In the genomic region with DNA sequence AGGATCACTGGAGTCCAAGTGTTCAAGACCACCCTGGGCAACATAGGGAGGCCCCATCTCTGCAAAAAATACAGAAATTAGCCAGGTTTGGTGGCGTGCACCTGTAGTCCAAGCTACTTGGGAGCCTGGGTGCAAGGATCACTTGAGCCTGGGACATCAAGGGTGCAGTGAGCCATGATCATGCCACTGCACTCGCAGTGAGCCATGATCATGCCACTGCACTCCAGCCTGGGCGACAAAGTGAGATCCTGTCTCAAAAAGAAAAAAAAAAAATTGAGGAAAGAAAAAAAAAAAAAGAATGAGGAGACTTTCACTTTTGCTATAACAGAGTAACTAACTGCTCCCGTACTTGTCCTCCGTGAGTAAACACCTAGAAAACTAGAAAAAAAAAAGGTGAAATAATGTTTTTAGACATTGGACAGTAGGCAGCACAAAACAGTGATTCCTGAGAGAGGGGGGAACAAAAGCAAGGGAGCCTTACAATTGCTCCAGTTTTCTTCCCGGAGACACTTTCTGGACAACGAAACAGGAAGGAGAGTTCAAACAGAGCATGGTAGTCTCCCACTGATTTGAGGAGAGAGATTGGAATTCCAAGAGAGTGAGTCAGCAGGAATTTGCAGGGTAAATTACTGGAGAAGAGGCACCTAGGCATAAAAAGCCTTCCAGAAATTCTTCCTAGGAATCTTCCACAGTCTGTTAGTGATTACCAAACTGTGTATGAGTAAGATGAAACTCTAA, we compare ENCODE assay signal across 1 cellular context.
TF ChIP-seq lines count a peak whose summit lies in the region.

No MANE protein-coding gene starts in this region.

TF ChIP-seq in GM12878, 131 proteins besides CTCF, POLR2A, EP300 and RAD21:
- TF ChIP-seq ZNF217 (IDR thresholded peaks at IDR 0.05), result no peak
- no peak for TF ChIP-seq SREBF1 (IDR thresholded peaks at IDR 0.05; ENCODE audit: low read length)
- TF ChIP-seq SMAD1 (IDR thresholded peaks at IDR 0.05; ENCODE audit: low read depth, partially characterized antibody), result no peak
- no peak for TF ChIP-seq SP1 (IDR thresholded peaks at IDR 0.05; ENCODE audit: low read depth, low read length)
- peak; percentile 68 for TF ChIP-seq ZNF384 (IDR thresholded peaks at IDR 0.05; ENCODE audit: borderline replicate concordance, low read depth, low read length)
TF ChIP-seq in GM12878: peak in this region for 1.
